In genomic region chr12:109518820-109519665, GRCh38 we compare ENCODE assay signal across 8 cellular contexts. TPM values are rescaled to one million over a fixed set of nuclear protein-coding genes. Genes with fewer than 3 reads are reported as not detected.
A peak's percentile ranks its signal among the peaks of the same experiment; 100 is the strongest.
DNase-seq lines count a peak whose midpoint lies in the region; ATAC-seq, FAIRE-seq and TF ChIP-seq lines count a peak whose summit lies in the region.

No MANE protein-coding gene starts in this region.

- no peak overlapping the region for H2BK120ac ChIP-seq in H1 (replicated peaks; ENCODE audit: low read depth, low read length)

- H3K56ac ChIP-seq in H1 (replicated peaks; ENCODE audit: insufficient read length, low read depth, low read length), result no peak overlapping the region

- peak; percentile 73 for TF ChIP-seq CTCF in activated CD8-positive, alpha-beta T cell treated with anti-CD3 and anti-CD28 coated beads for 36 hours (IDR thresholded peaks at IDR 0.05)
- TF ChIP-seq CTCF in H1 (IDR thresholded peaks at IDR 0.05; ENCODE audit: control extremely low read depth in 1 of 3, insufficient read depth in 1 of 3, low read depth in 1 of 3, low read length in 3 of 3), result peak; percentile 66 to 88 (median 77)

- no peak for TF ChIP-seq EP300 in H1 (IDR thresholded peaks at IDR 0.05; ENCODE audit: borderline replicate concordance in 1 of 2, low read depth in 2 of 2, low read length in 2 of 2)

- H4K20me1 ChIP-seq in GM23248 (ENCODE audit: insufficient read depth) (no peaks in the 10 kb centered on the region), H1 (replicated peaks in 1 of 2; ENCODE audit: control insufficient read depth in 1 of 2, insufficient read depth in 2 of 2, low read length in 2 of 2) (peaks cover 0 to 4% of the 10 kb centered on the region in 2 experiments)

- H2BK12ac ChIP-seq in H1 (ENCODE audit: low read depth, low read length), result no peak overlapping the region; the same call in 1 of the 2 replicates

- no peak overlapping the region for H3K4ac ChIP-seq in H1 (replicated peaks; ENCODE audit: insufficient read length, low read depth, low read length)

- H3K4me1 ChIP-seq in GM23248 (ENCODE audit: insufficient read depth) (peaks cover 9% of the 10 kb centered on the region), H1 (replicated peaks in 1 of 4; ENCODE audit: control insufficient read depth in 3 of 4, insufficient read depth in 4 of 4, low read length in 3 of 4) (peaks cover 0 to 7% (median 0%) of the 10 kb centered on the region in 4 experiments; a peak in 1 of 7 replicates), mesodermal cell (ENCODE audit: control insufficient read depth, insufficient read depth, low read length, poor library complexity, severe bottlenecking) (peaks cover 18% of the 10 kb centered on the region)

- FAIRE-seq in H1 (lab: Jason Lieb, UNC), result peak; percentile 62

- peak overlapping the region; percentile 51 for H3K4me2 ChIP-seq in GM23248 (ENCODE audit: unreplicated experiment)
- H3K4me2 ChIP-seq in H1 (ENCODE audit: insufficient read depth in 1 of 2, low read depth in 2 of 2, low read length in 2 of 2), result no peak overlapping the region

- H3K4me1 Mint-ChIP-seq in activated CD8-positive, alpha-beta T cell treated with anti-CD3 and anti-CD28 coated beads for 36 hours (ENCODE audit: low read depth), result no peaks in the 10 kb centered on the region

- no peak overlapping the region for H3K18ac ChIP-seq in H1 (ENCODE audit: extremely low read depth, low read length)

- H3K4me3 Mint-ChIP-seq in activated CD8-positive, alpha-beta T cell treated with anti-CD3 and anti-CD28 coated beads for 36 hours, result no peak overlapping the region

- no peaks in the 10 kb centered on the region for H3K23me2 ChIP-seq in H1 (ENCODE audit: low read depth, low read length)

- no peaks in the 10 kb centered on the region for H3K9me2 ChIP-seq in GM23248 (ENCODE audit: insufficient read depth)

- no peak overlapping the region for H4K5ac ChIP-seq in H1 (ENCODE audit: insufficient read length, low read depth, low read length)

- POLR2A ChIA-PET in activated CD8-positive, alpha-beta T cell treated with anti-CD3 and anti-CD28 coated beads for 36 hours (lab: Charles Lee), result interaction anchor here (1.0 kb wide), 1 partner anchor 13 kb away, joined by 4 read pairs; no protein-coding TSS in a partner anchor
- POLR2A ChIA-PET in H1 (lab: Charles Lee; ENCODE audit: partially characterized antibody), result interaction anchor here (1.4 kb wide), 1 partner anchor 256 kb away, joined by 4 read pairs; no protein-coding TSS in a partner anchor

- in situ Hi-C loops in GM23248 (cut with MboI), result loop anchor here (10.0 kb wide), 1 partner anchor 256 kb away; no protein-coding TSS in a partner anchor

- intact Hi-C loops in activated CD8-positive, alpha-beta T cell treated with anti-CD3 and anti-CD28 coated beads for 36 hours (cut with micrococcal nuclease), result loop anchor here (5.0 kb wide), 1 partner anchor 258 kb away; no protein-coding TSS in a partner anchor

- H3K36me3 Mint-ChIP-seq in activated CD8-positive, alpha-beta T cell treated with anti-CD3 and anti-CD28 coated beads for 36 hours (ENCODE audit: low read depth), result peaks cover 22% of the 10 kb centered on the region

- H3K79me2 ChIP-seq in GM23248 (ENCODE audit: insufficient read depth) (no peaks in the 10 kb centered on the region), H1 (ENCODE audit: control insufficient read depth in 1 of 2, insufficient read depth in 2 of 2, low read length in 2 of 2) (no peaks in the 10 kb centered on the region)

- no peak overlapping the region for H3K23ac ChIP-seq in H1 (ENCODE audit: insufficient read length)

- H3K79me1 ChIP-seq in H1 (ENCODE audit: low read depth, low read length), result no peaks in the 10 kb centered on the region

- no peak overlapping the region for H3K14ac ChIP-seq in H1 (ENCODE audit: insufficient read length)

- H2AFZ ChIP-seq in GM23248 (no peak overlapping the region), H1 (ENCODE audit: low read length) (no peak overlapping the region)

- no peak overlapping the region for H2BK20ac ChIP-seq in H1 (ENCODE audit: low read length)

- no peak overlapping the region for H4K8ac ChIP-seq in H1 (ENCODE audit: extremely low read depth, insufficient read depth, low read length)

- H3K9me3 Mint-ChIP-seq in activated CD8-positive, alpha-beta T cell treated with anti-CD3 and anti-CD28 coated beads for 36 hours, result no peaks in the 10 kb centered on the region

- H3K36me3 ChIP-seq in GM23248 (ENCODE audit: low read depth) (peaks cover 22% of the 10 kb centered on the region; the same call in 1 of the 2 replicates), H1 (ENCODE audit: control insufficient read depth in 2 of 4, insufficient read depth in 4 of 4, low read length in 3 of 4) (peaks cover 2 to 21% (median 7%) of the 10 kb centered on the region in 4 experiments; a peak in 5 of 8 replicates), mesodermal cell (ENCODE audit: control insufficient read depth, insufficient read depth, low read length) (peaks cover 68% of the 10 kb centered on the region)

- no peaks in the 10 kb centered on the region for H3K9me3 ChIP-seq in GM23248 (ENCODE audit: low read depth)
- no peaks in the 10 kb centered on the region for H3K9me3 ChIP-seq in H1 (ENCODE audit: insufficient read depth in 2 of 2, low read depth in 1 of 2, low read length in 1 of 2)
- no peaks in the 10 kb centered on the region for H3K9me3 ChIP-seq in mesodermal cell (ENCODE audit: control insufficient read depth, low read length)

- H3K4me3 ChIP-seq in GM23248 (no peak overlapping the region), H1 (ENCODE audit: extremely low read depth in 1 of 4, insufficient read depth in 2 of 4, low read depth in 3 of 4, low read length in 4 of 4) (no peak overlapping the region), mesodermal cell (ENCODE audit: extremely low read depth, insufficient read depth, low read length, poor library complexity, severe bottlenecking) (no peak overlapping the region)

- peak; percentile 76 for ATAC-seq in activated CD8-positive, alpha-beta T cell treated with anti-CD3 and anti-CD28 coated beads for 36 hours
- ATAC-seq in HG03159 (IDR thresholded peaks at IDR 0.05; ENCODE audit: unreplicated experiment), result no peak

- H3K27me3 Mint-ChIP-seq in activated CD8-positive, alpha-beta T cell treated with anti-CD3 and anti-CD28 coated beads for 36 hours, result no peaks in the 10 kb centered on the region

- TF ChIP-seq RAD21 in H1 (IDR thresholded peaks at IDR 0.05 in 1 of 2, conservative IDR thresholded peaks at IDR 0.05 in 1 of 2; ENCODE audit: low read depth in 2 of 2, low read length in 2 of 2), result peak; percentile 80 to 84

- no peaks in the 10 kb centered on the region for H3K27me3 ChIP-seq in GM23248 (replicated peaks; ENCODE audit: insufficient read depth)
- H3K27me3 ChIP-seq in H1 (replicated peaks in 1 of 4; ENCODE audit: control insufficient read depth in 3 of 4, extremely low read depth in 1 of 4, insufficient read depth in 3 of 4, low read length in 3 of 4), result no peaks in the 10 kb centered on the region

- H2BK15ac ChIP-seq in H1 (ENCODE audit: low read length), result peak overlapping the region; percentile 54; the same call in 1 of the 2 replicates

- no peak for TF ChIP-seq POLR2A in H1 (IDR thresholded peaks at IDR 0.05; ENCODE audit: control extremely low read depth in 1 of 2, low read depth in 2 of 2, low read length in 2 of 2)

- H3K27ac Mint-ChIP-seq in activated CD8-positive, alpha-beta T cell treated with anti-CD3 and anti-CD28 coated beads for 36 hours, result no peak overlapping the region

- 39 to 43% methylated on average over 11 of the region's 11 CpGs for WGBS in GM23248 (ENCODE audit: low coverage in 1 of 2, low lambda C conversion rate in 2 of 2, missing lambda C conversion rate in 2 of 2), 2 experiments
- WGBS in H1 (ENCODE audit: extremely low coverage in 1 of 2, insufficient coverage in 1 of 2, insufficient read length in 1 of 2, insufficient replicate concordance in 2 of 2, low coverage in 1 of 2, low lambda C conversion rate in 2 of 2, missing lambda C conversion rate in 1 of 2), 2 experiments, result 71% methylated on average over 11 of the region's 11 CpGs; no CpG with 5 or more reads in 1 of the 2 experiments
- WGBS in mesodermal cell (ENCODE audit: insufficient coverage in 2 of 2), 2 experiments, result 58 to 68% methylated on average over 2 to 6 of the region's 11 CpGs

- H3K9ac ChIP-seq in GM23248 (peak overlapping the region; percentile 57), H1 (replicated peaks in 1 of 4; ENCODE audit: extremely low read depth in 1 of 4, low read depth in 3 of 4, low read length in 3 of 4) (0 out of 7 replicates have a peak overlapping the region, but pooled peaks of 1 of the 4 experiments have one; percentile 31)

- peak; percentile 82 for DNase-seq in AG08395 (ENCODE audit: low spot score)
- peak; percentile 81 for DNase-seq in GM23248
- DNase-seq in NCI-H524 treated with DMSO at 0.1 percent for 48 hours (lab: John Stamatoyannopoulos, UW), result peak; percentile 67
- peak; percentile 78 for DNase-seq in activated CD8-positive, alpha-beta T cell treated with anti-CD3 and anti-CD28 coated beads for 36 hours
- peak in 1 of 2 experiments; percentile 86 for DNase-seq in H1 (ENCODE audit: low read depth in 1 of 2, low spot score in 2 of 2)
- peak; percentile 14 to 36 for DNase-seq in stimulated activated CD8-positive, alpha-beta memory T cell treated with anti-CD3 and anti-CD28 coated beads, Interleukin-2, amount 100 ng/mL, for 1 hour (ENCODE audit: low read depth in 2 of 2)

- H2AK5ac ChIP-seq in H1 (ENCODE audit: low read depth, low read length), result no peak overlapping the region

- CTCF ChIA-PET in activated CD8-positive, alpha-beta T cell treated with anti-CD3 and anti-CD28 coated beads for 36 hours (lab: Charles Lee), result interaction anchor here (0.6 to 6.7 kb wide), 22 partner anchors 9 to 579 kb away, joined by 3 to 53 read pairs (median 4); partner anchors contain the start of gene MVK
- CTCF ChIA-PET in H1 (lab: Charles Lee; ENCODE audit: partially characterized antibody), result interaction anchor here (0.6 to 6.6 kb wide), 44 partner anchors 9 to 335 kb away, joined by 3 to 75 read pairs (median 5); partner anchors contain the start of genes MMAB and MVK

- H2BK5ac ChIP-seq in H1 (ENCODE audit: low read depth, low read length), result no peak overlapping the region

- H3K27ac ChIP-seq in GM23248 (peak overlapping the region; percentile 85), H1 (ENCODE audit: low read depth, low read length) (no peak overlapping the region), mesodermal cell (ENCODE audit: low read depth, low read length, severe bottlenecking) (peak overlapping the region; percentile 84)

- H3F3A ChIP-seq in GM23248 (ENCODE audit: insufficient read depth), result peaks cover 19% of the 10 kb centered on the region

- no peak overlapping the region for H4K91ac ChIP-seq in H1 (replicated peaks; ENCODE audit: insufficient read length, low read length)

RNA-seq across cellular contexts. Expression of gene UBE3B, which starts 41.6 kb away (rescaled TPM):
- total RNA-seq in GM23248 (2014; rRNA removed; shearing (Covaris generic)), result 32.0 and 34.7 TPM in 2 replicates
- 34.3 and 38.3 TPM in 2 replicates for polyA plus RNA-seq in GM23248 (2016; fragmentation: Nextera tagmentation; extraction: Ambion mirVana)
- total RNA-seq in activated CD8-positive, alpha-beta T cell treated with anti-CD3 and anti-CD28 coated beads for 36 hours, result 10 to 100 TPM; 22.5 to 24.9 TPM
- 21.1 and 21.8 TPM in 2 replicates for total RNA-seq in H1 (2021; fragmentation: NEBNext Ultra II Directional; extraction: Animal tissue kit (Norgen Biotek cat#: 25700))
- polyA plus RNA-seq in H1 (2011; rRNA removed), result 14.0 and 17.1 TPM in 2 replicates
- polyA plus RNA-seq in H1 (2011; cell fraction: cytosol; rRNA removed), result 15.4 TPM
- 42.4 TPM for polyA plus RNA-seq in H1 (2011; cell fraction: nucleus; rRNA removed)
- polyA plus RNA-seq in H1 (2012, experiment 1 of 2), result 13.8 to 15.2 TPM (median 14.2 TPM) in 4 replicates
- 6.5 TPM for polyA plus RNA-seq in H1 (2012, experiment 2 of 2)
- 14.9 TPM for polyA plus RNA-seq in H1 (2013, experiment 1 of 2)
- polyA plus RNA-seq in H1 (2013, experiment 2 of 2), result 15.1 TPM
- 29.4 and 36.8 TPM in 2 replicates for polyA minus RNA-seq in H1 (2011; rRNA and poly(A)+ RNA removed)
- 13.9 TPM for polyA minus RNA-seq in H1 (2011; cell fraction: cytosol; rRNA and poly(A)+ RNA removed)
- polyA minus RNA-seq in H1 (2011; cell fraction: nucleus; rRNA and poly(A)+ RNA removed), result 40.1 TPM
- polyA plus RNA-seq in mesodermal cell (2013, experiment 1 of 2), result 30.0 TPM
- polyA plus RNA-seq in mesodermal cell (2013, experiment 2 of 2), result 24.4 TPM

RNA-seq across cellular contexts. Expression of gene KCTD10, which starts 41.9 kb away (rescaled TPM):
- total RNA-seq in GM23248 (2014; rRNA removed; shearing (Covaris generic)), result 97.0 and 117 TPM in 2 replicates
- polyA plus RNA-seq in GM23248 (2016; fragmentation: Nextera tagmentation; extraction: Ambion mirVana) (81.1 and 83.4 TPM in 2 replicates), H1 (2011; rRNA removed) (45.3 and 59.6 TPM in 2 replicates)
- total RNA-seq in activated CD8-positive, alpha-beta T cell treated with anti-CD3 and anti-CD28 coated beads for 36 hours, result 10 to 100 TPM; 37.4 to 38.2 TPM
- total RNA-seq in H1 (2021; fragmentation: NEBNext Ultra II Directional; extraction: Animal tissue kit (Norgen Biotek cat#: 25700)), result 52.4 and 54.3 TPM in 2 replicates
- polyA plus RNA-seq in H1 (2011; cell fraction: cytosol; rRNA removed), result 47.2 TPM
- polyA plus RNA-seq in H1 (2011; cell fraction: nucleus; rRNA removed), result 64.7 TPM
- 35.2 to 45.9 TPM (median 38.3 TPM) in 4 replicates for polyA plus RNA-seq in H1 (2012, experiment 1 of 2)
- polyA plus RNA-seq in H1 (2012, experiment 2 of 2), result 22.6 TPM
- polyA plus RNA-seq in H1 (2013, experiment 1 of 2), result 30.1 TPM
- 33.7 TPM for polyA plus RNA-seq in H1 (2013, experiment 2 of 2)
- polyA minus RNA-seq in H1 (2011; rRNA and poly(A)+ RNA removed), result 113 and 125 TPM in 2 replicates
- 49.3 TPM for polyA minus RNA-seq in H1 (2011; cell fraction: cytosol; rRNA and poly(A)+ RNA removed)
- polyA minus RNA-seq in H1 (2011; cell fraction: nucleus; rRNA and poly(A)+ RNA removed), result 86.0 TPM
- 94.1 TPM for polyA plus RNA-seq in mesodermal cell (2013, experiment 1 of 2)
- polyA plus RNA-seq in mesodermal cell (2013, experiment 2 of 2), result 84.8 TPM

RNA-seq across cellular contexts. Expression of gene MMAB, which starts 54.3 kb away (rescaled TPM):
- total RNA-seq in GM23248 (2014; rRNA removed; shearing (Covaris generic)), result 6.7 and 12.8 TPM in 2 replicates
- 25.4 and 26.8 TPM in 2 replicates for polyA plus RNA-seq in GM23248 (2016; fragmentation: Nextera tagmentation; extraction: Ambion mirVana)
- 10 to 100 TPM; 60.5 to 60.9 TPM for total RNA-seq in activated CD8-positive, alpha-beta T cell treated with anti-CD3 and anti-CD28 coated beads for 36 hours
- 17.1 and 18.5 TPM in 2 replicates for total RNA-seq in H1 (2021; fragmentation: NEBNext Ultra II Directional; extraction: Animal tissue kit (Norgen Biotek cat#: 25700))
- 12.9 and 14.5 TPM in 2 replicates for polyA plus RNA-seq in H1 (2011; rRNA removed)
- polyA plus RNA-seq in H1 (2011; cell fraction: cytosol; rRNA removed), result 15.4 TPM
- polyA plus RNA-seq in H1 (2011; cell fraction: nucleus; rRNA removed), result 14.1 TPM
- polyA plus RNA-seq in H1 (2012, experiment 1 of 2), result 19.3 to 22.5 TPM (median 21.5 TPM) in 4 replicates
- 24.4 TPM for polyA plus RNA-seq in H1 (2012, experiment 2 of 2)
- 13.2 TPM for polyA plus RNA-seq in H1 (2013, experiment 1 of 2)
- polyA plus RNA-seq in H1 (2013, experiment 2 of 2), result 14.4 TPM
- 11.6 and 14.7 TPM in 2 replicates for polyA minus RNA-seq in H1 (2011; rRNA and poly(A)+ RNA removed)
- 11.4 TPM for polyA minus RNA-seq in H1 (2011; cell fraction: cytosol; rRNA and poly(A)+ RNA removed)
- 16.3 TPM for polyA minus RNA-seq in H1 (2011; cell fraction: nucleus; rRNA and poly(A)+ RNA removed)
- polyA plus RNA-seq in mesodermal cell (2013, experiment 1 of 2), result 52.1 TPM
- polyA plus RNA-seq in mesodermal cell (2013, experiment 2 of 2), result 52.6 TPM

RNA-seq across cellular contexts. Expression of gene MVK, which starts 54.6 kb away (rescaled TPM):
- 11.8 and 80.1 TPM in 2 replicates for total RNA-seq in GM23248 (2014; rRNA removed; shearing (Covaris generic))
- polyA plus RNA-seq in GM23248 (2016; fragmentation: Nextera tagmentation; extraction: Ambion mirVana), result 6.7 and 7.2 TPM in 2 replicates
- total RNA-seq in activated CD8-positive, alpha-beta T cell treated with anti-CD3 and anti-CD28 coated beads for 36 hours, result 10 to 100 TPM; 16.2 to 19.8 TPM
- 15.7 and 17.0 TPM in 2 replicates for total RNA-seq in H1 (2021; fragmentation: NEBNext Ultra II Directional; extraction: Animal tissue kit (Norgen Biotek cat#: 25700))
- polyA plus RNA-seq in H1 (2011; rRNA removed), result 20.9 and 21.5 TPM in 2 replicates
- 14.7 TPM for polyA plus RNA-seq in H1 (2011; cell fraction: cytosol; rRNA removed)
- 20.3 TPM for polyA plus RNA-seq in H1 (2011; cell fraction: nucleus; rRNA removed)
- 13.6 to 17.0 TPM (median 14.5 TPM) in 4 replicates for polyA plus RNA-seq in H1 (2012, experiment 1 of 2)
- 12.2 TPM for polyA plus RNA-seq in H1 (2012, experiment 2 of 2)
- 14.5 TPM for polyA plus RNA-seq in H1 (2013, experiment 1 of 2)
- polyA plus RNA-seq in H1 (2013, experiment 2 of 2), result 16.0 TPM
- 11.4 and 17.2 TPM in 2 replicates for polyA minus RNA-seq in H1 (2011; rRNA and poly(A)+ RNA removed)
- polyA minus RNA-seq in H1 (2011; cell fraction: cytosol; rRNA and poly(A)+ RNA removed), result 5.5 TPM
- 14.6 TPM for polyA minus RNA-seq in H1 (2011; cell fraction: nucleus; rRNA and poly(A)+ RNA removed)
- polyA plus RNA-seq in mesodermal cell (2013, experiment 1 of 2), result 47.0 TPM
- 39.4 TPM for polyA plus RNA-seq in mesodermal cell (2013, experiment 2 of 2)
